ENCODE assay signal across 22 cellular contexts in the genomic region with DNA sequence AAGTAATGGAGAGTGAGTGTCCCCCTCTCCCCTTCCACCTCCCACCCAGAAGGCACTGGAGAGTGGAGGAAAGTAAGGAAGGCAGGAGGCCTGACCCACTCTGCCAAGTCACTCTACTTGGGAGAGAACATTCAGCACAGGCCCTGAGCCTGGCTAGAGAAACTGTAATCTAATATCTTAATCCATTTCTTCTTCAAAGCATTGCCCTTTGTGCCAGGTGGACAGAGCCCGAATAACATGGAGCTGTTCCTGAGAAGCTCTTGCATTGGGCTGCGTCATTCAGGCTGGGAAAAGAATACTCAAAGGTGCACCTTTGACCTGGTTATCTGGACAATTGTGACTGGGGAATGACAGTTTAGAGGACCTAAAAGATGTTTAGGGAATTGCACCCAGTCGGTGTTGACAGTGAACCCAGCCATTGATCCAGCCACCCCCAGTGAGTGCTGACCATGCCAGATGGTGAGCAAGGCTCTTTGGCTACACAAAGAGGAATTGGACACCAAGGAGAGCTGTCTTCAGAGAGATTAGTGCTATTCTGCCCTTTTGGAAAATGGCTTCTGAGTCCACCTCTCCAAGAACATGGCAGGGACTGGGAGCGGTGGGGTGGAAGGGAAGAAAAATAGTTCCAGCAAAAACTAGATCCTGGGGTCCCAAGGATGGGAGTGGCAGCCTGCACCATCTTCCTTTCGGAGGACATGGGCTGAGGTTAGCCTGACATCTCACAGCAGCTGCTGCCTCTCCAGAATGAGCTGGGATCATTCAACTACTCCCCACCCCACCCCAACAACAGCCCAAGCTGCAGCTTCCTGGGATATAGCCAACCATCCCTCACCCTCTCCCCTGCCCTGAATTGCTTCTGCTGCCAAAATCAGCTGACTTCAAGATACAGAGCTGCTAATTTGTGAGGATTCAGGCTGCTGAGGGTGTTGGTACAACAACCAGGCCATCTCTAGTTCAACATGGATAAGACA. TPM values are rescaled to one million over a fixed set of nuclear protein-coding genes. Genes with fewer than 3 reads are reported as not detected.
"Had no signal": no experiment of that assay in that cellular context is flagged by ENCODE, and none has a peak within 500 bp of the region (broad histone marks: within the 10 kb centered on the region; RNA-seq: fewer than 3 reads in every experiment).

No MANE protein-coding gene starts in this region.

- H3K4me1 ChIP-seq: prostate gland, suprapubic skin, upper lobe of right lung, uterus had no signal

- ATAC-seq: left lobe of liver; naive thymus-derived CD4-positive, alpha-beta T cell; right cardiac atrium; stimulated activated naive B cell treated with anti-CD40 and anti-IgM and Interleukin-4, amounts not matched to agents 10 μg/mL and 1 μg/mL and 100 μg/mL, for 72 hours; upper lobe of right lung had no signal

- H3K27me3 ChIP-seq: uterus had no signal

- H3K9me3 ChIP-seq: prostate gland, sigmoid colon, suprapubic skin, transverse colon, upper lobe of right lung, uterus had no signal

- H3K36me3 ChIP-seq: prostate gland, sigmoid colon, suprapubic skin, transverse colon, upper lobe of right lung, uterus had no signal

- H3K27ac ChIP-seq: dorsolateral prefrontal cortex, hepatocyte, prostate gland, sigmoid colon, suprapubic skin, transverse colon, upper lobe of right lung, uterus had no signal

- DNase-seq: dorsolateral prefrontal cortex; effector CD4-positive, alpha-beta T cell; head of caudate nucleus; kidney; naive thymus-derived CD4-positive, alpha-beta T cell; nucleus accumbens; right cardiac atrium; sigmoid colon; small intestine; stimulated activated CD4-positive, alpha-beta T cell treated with anti-CD3 and anti-CD28 coated beads, Interleukin-15, amount 100 ng/mL, for 24 hours; stimulated activated CD4-positive, alpha-beta T cell treated with anti-CD3 and anti-CD28 coated beads, Interleukin-2, amount 100 ng/mL, for 48 hours; stimulated activated naive B cell treated with anti-CD40 and anti-IgM and Interleukin-4, amounts not matched to agents 10 μg/mL and 1 μg/mL and 100 μg/mL, for 72 hours; transverse colon; upper lobe of right lung; uterus had no signal

- H3K4me3 ChIP-seq: dorsolateral prefrontal cortex, hepatocyte, lung, prostate gland, sigmoid colon, suprapubic skin, transverse colon, upper lobe of right lung, uterus had no signal

RNA-seq across cellular contexts. Expression of a gene that starts 11.6 kb away (rescaled TPM):
- total RNA-seq: osteocyte, transverse colon had no signal
- polyA plus RNA-seq: liver had no signal
